ENCODE assay signal across 8 cellular contexts in the genomic region with DNA sequence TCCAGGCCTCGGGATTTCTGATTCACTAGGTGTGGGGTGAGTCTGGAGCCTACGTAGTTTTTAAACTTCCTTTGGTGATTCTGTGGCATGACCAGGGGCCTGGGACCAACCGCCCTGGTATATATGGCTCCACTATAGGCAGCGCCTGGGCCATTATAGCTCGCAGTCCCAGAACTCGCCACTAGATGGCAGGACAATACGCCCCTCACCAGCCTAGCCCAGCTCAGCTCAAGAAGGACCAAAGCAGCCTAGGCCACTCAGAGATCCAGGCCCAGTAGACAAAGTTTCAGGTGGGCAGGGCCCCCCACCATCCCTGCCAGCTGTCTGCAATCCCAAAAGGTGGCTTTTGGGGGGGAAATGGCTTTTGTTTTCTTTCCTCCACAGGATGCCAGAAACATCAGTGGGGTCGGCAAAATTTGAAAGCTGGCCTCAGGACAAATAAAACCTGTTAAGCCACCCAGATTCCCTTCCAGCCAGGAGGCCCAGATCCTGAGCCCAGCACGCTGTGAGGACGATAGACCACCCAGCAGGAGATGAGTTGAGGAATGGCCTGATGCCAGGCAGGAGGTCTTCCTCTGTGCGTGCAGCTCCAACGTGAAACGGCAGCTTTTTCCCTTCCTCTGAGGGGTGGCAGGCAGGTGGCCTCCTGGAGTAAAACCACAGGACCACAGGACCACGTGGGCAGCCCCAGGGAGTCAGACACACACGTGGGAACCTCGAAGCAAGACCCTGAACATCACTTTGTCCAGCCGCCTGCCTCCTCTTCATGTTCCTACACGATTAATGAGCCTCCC. TPM values are rescaled to one million over a fixed set of nuclear protein-coding genes. Genes with fewer than 3 reads are reported as not detected.
DNase-seq lines count a peak whose midpoint lies in the region; ATAC-seq, FAIRE-seq and TF ChIP-seq lines count a peak whose summit lies in the region.

No MANE protein-coding gene starts in this region.

- H3K4me1 ChIP-seq in right atrium auricular region (no peaks in the 10 kb centered on the region), small intestine (ENCODE audit: control insufficient read depth in 2 of 2, insufficient read depth in 1 of 2, low read depth in 1 of 2, low read length in 1 of 2) (no peaks in the 10 kb centered on the region)

- H3K36me3 ChIP-seq in right atrium auricular region: no peaks in the 10 kb centered on the region
- no peaks in the 10 kb centered on the region for H3K36me3 ChIP-seq in small intestine (ENCODE audit: control insufficient read depth in 2 of 2, insufficient read depth in 2 of 2, low read length in 2 of 2)

- 30 to 39% (median 37%) methylated on average over 18 of the region's 18 CpGs for WGBS in small intestine, 3 donors

- H3K4me3 ChIP-seq in right atrium auricular region: no peak overlapping the region
- H3K4me3 ChIP-seq in small intestine (ENCODE audit: low read depth in 1 of 2, low read length in 2 of 2): no peak overlapping the region

- peak; percentile 72 to 91 for TF ChIP-seq CTCF in right atrium auricular region (IDR thresholded peaks at IDR 0.05)

- ATAC-seq in GM21381 (IDR thresholded peaks at IDR 0.05; ENCODE audit: unreplicated experiment): peak; percentile 75
- no peak for ATAC-seq in GM18867 (IDR thresholded peaks at IDR 0.05; ENCODE audit: unreplicated experiment)

- H3K27me3 ChIP-seq in right atrium auricular region: no peaks in the 10 kb centered on the region
- H3K27me3 ChIP-seq in small intestine (ENCODE audit: control insufficient read depth in 2 of 2, insufficient read depth in 2 of 2, low read length in 2 of 2): no peaks in the 10 kb centered on the region

- peak; percentile 90 for DNase-seq in AG20443 (ENCODE audit: low spot score)
- DNase-seq in NCI-H1092 (lab: John Stamatoyannopoulos, UW): peak; percentile 72
- peak; percentile 11 for DNase-seq in T-helper 22 cell (ENCODE audit: low read depth)
- peak; percentile 17 for DNase-seq in amniotic stem cell (lab: John Stamatoyannopoulos, UW)
- peak; percentile 72 for DNase-seq in right atrium auricular region (ENCODE audit: low spot score)
- DNase-seq in small intestine: peak; percentile 75

- no peak overlapping the region for H3K27ac ChIP-seq in right atrium auricular region
- no peak overlapping the region for H3K27ac ChIP-seq in small intestine (ENCODE audit: low read depth in 1 of 2, low read length in 1 of 2)

- FAIRE-seq in small intestine (lab: Jason Lieb, UNC): no peak

- H3K9me3 ChIP-seq in right atrium auricular region (peaks cover 0 to 10% of the 10 kb centered on the region in 2 donors), small intestine (ENCODE audit: control insufficient read depth, low read depth) (no peaks in the 10 kb centered on the region)

RNA-seq across cellular contexts. Expression of a gene that starts 24.8 kb away (rescaled TPM):
- total RNA-seq in right atrium auricular region: 1 to 10 TPM; 3.2 to 6.6 TPM
- 10 to 100 TPM; 16.3 to 25.2 (median 17.8) TPM for polyA plus RNA-seq in small intestine

Comparison
In these comparisons a context has a peak if more than half of its experiments do, and no peak if none do; other contexts are left out.
1. DNase-seq: peak in every context shown above with its lines; median percentile 90 in AG20443; 75 in small intestine; 72 in NCI-H1092; 72 in right atrium auricular region; 17 in amniotic stem cell; 11 in T-helper 22 cell.